ENCODE assay signal across 8 cellular contexts in genomic region chr9:73200694-73201432, GRCh38. TPM values are rescaled to one million over a fixed set of nuclear protein-coding genes. Genes with fewer than 3 reads are reported as not detected.
DNase-seq lines count a peak whose midpoint lies in the region; ATAC-seq and TF ChIP-seq lines count a peak whose summit lies in the region.

No MANE protein-coding gene starts in this region.

- no peaks in the 10 kb centered on the region for H3K9me3 Mint-ChIP-seq in chondrocyte (ENCODE audit: low read depth)

- H3K4me3 ChIP-seq in DND-41 (ENCODE audit: low read depth in 1 of 2, low read length in 2 of 2) (no peak overlapping the region), HEK293 (ENCODE audit: low read depth, low read length) (no peak overlapping the region), neural cell (ENCODE audit: low read length) (no peak overlapping the region)

- H3K27me3 Mint-ChIP-seq in chondrocyte (ENCODE audit: low read depth) = peaks cover 44% of the 10 kb centered on the region

- CTCF ChIA-PET in HEK293 (lab: Yijun Ruan, JAX) = interaction anchor here (0.6 to 3.1 kb wide), 37 partner anchors 8 to 1571 kb away, joined by 3 to 16 read pairs (median 4); no protein-coding TSS in a partner anchor

- peak overlapping the region; percentile 40 for H2AFZ ChIP-seq in DND-41 (ENCODE audit: low read depth, low read length)
- H2AFZ ChIP-seq in neural cell (ENCODE audit: low read depth, low read length) = no peak overlapping the region

- no peaks in the 10 kb centered on the region for H3K9me2 ChIP-seq in neural cell (ENCODE audit: insufficient read depth, low read length)

- no peak overlapping the region for H3K27ac Mint-ChIP-seq in chondrocyte (ENCODE audit: unreplicated experiment)

- H3K36me3 Mint-ChIP-seq in chondrocyte (ENCODE audit: low read depth) = no peaks in the 10 kb centered on the region

- H3K4me2 ChIP-seq in DND-41 (ENCODE audit: insufficient read depth, low read length) (no peak overlapping the region), neural cell (ENCODE audit: low read length) (no peak overlapping the region)

- H3K27ac ChIP-seq in DND-41 (ENCODE audit: low read length) (peak overlapping the region; percentile 46; the same call in 1 of the 2 replicates), HEK293 (ENCODE audit: extremely low read depth, low read depth, low read length) (no peak overlapping the region), neural cell (ENCODE audit: low read length) (no peak overlapping the region)

- no peak overlapping the region for H3K9ac ChIP-seq in DND-41 (ENCODE audit: low read depth, low read length)
- H3K9ac ChIP-seq in neural cell (ENCODE audit: low read length) = no peak overlapping the region

- H3K79me2 ChIP-seq in DND-41 (ENCODE audit: insufficient read depth, low read length) = no peaks in the 10 kb centered on the region
- H3K79me2 ChIP-seq in neural cell (replicated peaks; ENCODE audit: insufficient read depth, low read length) = no peaks in the 10 kb centered on the region

- no peaks in the 10 kb centered on the region for H3K9me3 ChIP-seq in DND-41 (ENCODE audit: insufficient read depth, low read length, severe bottlenecking)
- no peaks in the 10 kb centered on the region for H3K9me3 ChIP-seq in HEK293 (ENCODE audit: control insufficient read depth, insufficient read depth, low read depth, low read length)
- H3K9me3 ChIP-seq in neural cell (ENCODE audit: low read length) = no peaks in the 10 kb centered on the region

- no peaks in the 10 kb centered on the region for H3K36me3 ChIP-seq in DND-41 (ENCODE audit: insufficient read depth, low read length)
- no peaks in the 10 kb centered on the region for H3K36me3 ChIP-seq in HEK293 (ENCODE audit: control insufficient read depth in 2 of 2, insufficient read depth in 1 of 2, low read length in 2 of 2)
- no peaks in the 10 kb centered on the region for H3K36me3 ChIP-seq in neural cell (ENCODE audit: insufficient read depth, low read length)

- TF ChIP-seq CTCF in DND-41 (IDR thresholded peaks at IDR 0.05; ENCODE audit: borderline replicate concordance, extremely low read depth, low read length, poor library complexity, severe bottlenecking) (peak; percentile 74), HEK293 (tag by site-specific recombination; IDR thresholded peaks at IDR 0.05) (0 out of 2 replicates have a peak, but pooled peaks have one; percentile 28), chondrocyte (IDR thresholded peaks at IDR 0.05) (peak; percentile 84), neural cell (IDR thresholded peaks at IDR 0.05; ENCODE audit: poor library complexity, severe bottlenecking) (peak; percentile 88)

- POLR2A ChIA-PET in HEK293 (lab: Yijun Ruan, JAX) = no interaction called here

- peak; percentile 66 for ATAC-seq in DND-41 (ENCODE audit: insufficient read depth, low read depth)

- DNase-seq in DND-41 (no peak), NCI-H82 (lab: John Stamatoyannopoulos, UW) (peak; percentile 94), chondrocyte (ENCODE audit: low spot score) (no peak), NCI-H226 (no peak), posterior cingulate gyrus (no peak)
- no peak for DNase-seq in effector CD8-positive, alpha-beta T cell (lab: John Stamatoyannopoulos, UW)

- no peak overlapping the region for H3K4me3 Mint-ChIP-seq in chondrocyte (ENCODE audit: unreplicated experiment)

- intact Hi-C loops in posterior cingulate gyrus (cut with DNase I) = loop anchor here (2.0 to 10.0 kb wide), 2 partner anchors 1370 to 1544 kb away; no protein-coding TSS in a partner anchor

- H3F3A ChIP-seq in neural cell (ENCODE audit: insufficient read depth, low read length, poor library complexity, severe bottlenecking) = no peaks in the 10 kb centered on the region

- H3K4me1 ChIP-seq in DND-41 (ENCODE audit: insufficient read depth, low read length) (peaks cover 24% of the 10 kb centered on the region), HEK293 (ENCODE audit: control insufficient read depth, insufficient read depth, low read length) (no peaks in the 10 kb centered on the region)

- peak; percentile 89 for TF ChIP-seq RAD21 in neural cell (conservative IDR thresholded peaks at IDR 0.05)

- no peaks in the 10 kb centered on the region for H3K4me1 Mint-ChIP-seq in chondrocyte (ENCODE audit: low read depth)

- TF ChIP-seq EP300 in neural cell (conservative IDR thresholded peaks at IDR 0.05; ENCODE audit: poor library complexity, severe bottlenecking) = peak; percentile 43

- no peaks in the 10 kb centered on the region for H4K20me1 ChIP-seq in DND-41 (ENCODE audit: insufficient read depth, low read length)
- no peaks in the 10 kb centered on the region for H4K20me1 ChIP-seq in neural cell (ENCODE audit: insufficient read depth)

- no peaks in the 10 kb centered on the region for H3K27me3 ChIP-seq in DND-41 (ENCODE audit: insufficient read depth, low read length, poor library complexity)
- H3K27me3 ChIP-seq in neural cell (ENCODE audit: insufficient read depth, low read depth, low read length) = no peaks in the 10 kb centered on the region

TF ChIP-seq in HEK293, 187 proteins besides CTCF, POLR2A, EP300 and RAD21:
- peak; percentile 52; the same call in 1 of the 2 replicates for TF ChIP-seq ZNF362 (tag by site-specific recombination; IDR thresholded peaks at IDR 0.05)
- TF ChIP-seq ZNF654 (tag by site-specific recombination; IDR thresholded peaks at IDR 0.05; ENCODE audit: low read depth) = peak; percentile 89
- TF ChIP-seq, protein P1, sequence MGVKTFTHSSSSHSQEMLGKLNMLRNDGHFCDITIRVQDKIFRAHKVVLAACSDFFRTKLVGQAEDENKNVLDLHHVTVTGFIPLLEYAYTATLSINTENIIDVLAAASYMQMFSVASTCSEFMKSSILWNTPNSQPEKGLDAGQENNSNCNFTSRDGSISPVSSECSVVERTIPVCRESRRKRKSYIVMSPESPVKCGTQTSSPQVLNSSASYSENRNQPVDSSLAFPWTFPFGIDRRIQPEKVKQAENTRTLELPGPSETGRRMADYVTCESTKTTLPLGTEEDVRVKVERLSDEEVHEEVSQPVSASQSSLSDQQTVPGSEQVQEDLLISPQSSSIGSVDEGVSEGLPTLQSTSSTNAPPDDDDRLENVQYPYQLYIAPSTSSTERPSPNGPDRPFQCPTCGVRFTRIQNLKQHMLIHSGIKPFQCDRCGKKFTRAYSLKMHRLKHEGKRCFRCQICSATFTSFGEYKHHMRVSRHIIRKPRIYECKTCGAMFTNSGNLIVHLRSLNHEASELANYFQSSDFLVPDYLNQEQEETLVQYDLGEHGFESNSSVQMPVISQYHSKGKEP (tag by site-specific recombination; IDR thresholded peaks at IDR 0.05) = no peak

TF ChIP-seq in neural cell, 6 proteins besides CTCF, POLR2A, EP300 and RAD21:
- TF ChIP-seq POLR2AphosphoS5 (IDR thresholded peaks at IDR 0.05) = peak; percentile 44
- peak; percentile 90 for TF ChIP-seq SMC3 (conservative IDR thresholded peaks at IDR 0.05; ENCODE audit: poor library complexity)
- TF ChIP-seq, protein P2, sequence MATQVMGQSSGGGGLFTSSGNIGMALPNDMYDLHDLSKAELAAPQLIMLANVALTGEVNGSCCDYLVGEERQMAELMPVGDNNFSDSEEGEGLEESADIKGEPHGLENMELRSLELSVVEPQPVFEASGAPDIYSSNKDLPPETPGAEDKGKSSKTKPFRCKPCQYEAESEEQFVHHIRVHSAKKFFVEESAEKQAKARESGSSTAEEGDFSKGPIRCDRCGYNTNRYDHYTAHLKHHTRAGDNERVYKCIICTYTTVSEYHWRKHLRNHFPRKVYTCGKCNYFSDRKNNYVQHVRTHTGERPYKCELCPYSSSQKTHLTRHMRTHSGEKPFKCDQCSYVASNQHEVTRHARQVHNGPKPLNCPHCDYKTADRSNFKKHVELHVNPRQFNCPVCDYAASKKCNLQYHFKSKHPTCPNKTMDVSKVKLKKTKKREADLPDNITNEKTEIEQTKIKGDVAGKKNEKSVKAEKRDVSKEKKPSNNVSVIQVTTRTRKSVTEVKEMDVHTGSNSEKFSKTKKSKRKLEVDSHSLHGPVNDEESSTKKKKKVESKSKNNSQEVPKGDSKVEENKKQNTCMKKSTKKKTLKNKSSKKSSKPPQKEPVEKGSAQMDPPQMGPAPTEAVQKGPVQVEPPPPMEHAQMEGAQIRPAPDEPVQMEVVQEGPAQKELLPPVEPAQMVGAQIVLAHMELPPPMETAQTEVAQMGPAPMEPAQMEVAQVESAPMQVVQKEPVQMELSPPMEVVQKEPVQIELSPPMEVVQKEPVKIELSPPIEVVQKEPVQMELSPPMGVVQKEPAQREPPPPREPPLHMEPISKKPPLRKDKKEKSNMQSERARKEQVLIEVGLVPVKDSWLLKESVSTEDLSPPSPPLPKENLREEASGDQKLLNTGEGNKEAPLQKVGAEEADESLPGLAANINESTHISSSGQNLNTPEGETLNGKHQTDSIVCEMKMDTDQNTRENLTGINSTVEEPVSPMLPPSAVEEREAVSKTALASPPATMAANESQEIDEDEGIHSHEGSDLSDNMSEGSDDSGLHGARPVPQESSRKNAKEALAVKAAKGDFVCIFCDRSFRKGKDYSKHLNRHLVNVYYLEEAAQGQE (IDR thresholded peaks at IDR 0.05; ENCODE audit: borderline replicate concordance) = peak; percentile 25
- no peak for TF ChIP-seq EZH2 (IDR thresholded peaks at IDR 0.05; ENCODE audit: borderline replicate concordance, insufficient read depth, low read length, poor library complexity, severe bottlenecking)
- no peak for TF ChIP-seq MXI1 (conservative IDR thresholded peaks at IDR 0.05; ENCODE audit: poor library complexity, severe bottlenecking)
- no peak for TF ChIP-seq TAF1 (IDR thresholded peaks at IDR 0.05; ENCODE audit: low read depth)

RNA-seq across cellular contexts. Expression of gene ANXA1, which starts 49.2 kb away (rescaled TPM):
- total RNA-seq in chondrocyte = 294 to 376 TPM (median 369 TPM) in 3 replicates
- 4.1 and 5.8 TPM in 2 replicates for polyA plus RNA-seq in neural cell
- 1.3 and 2.2 TPM in 2 replicates for polyA minus RNA-seq in neural cell

Comparison
In these comparisons a context has a peak if more than half of its experiments do, and no peak if none do; other contexts are left out.
1. CTCF ChIP-seq: peak in every context shown above with its lines; median percentile 88 in neural cell; 84 in chondrocyte; 74 in DND-41; 28 in HEK293.